In the genomic region with DNA sequence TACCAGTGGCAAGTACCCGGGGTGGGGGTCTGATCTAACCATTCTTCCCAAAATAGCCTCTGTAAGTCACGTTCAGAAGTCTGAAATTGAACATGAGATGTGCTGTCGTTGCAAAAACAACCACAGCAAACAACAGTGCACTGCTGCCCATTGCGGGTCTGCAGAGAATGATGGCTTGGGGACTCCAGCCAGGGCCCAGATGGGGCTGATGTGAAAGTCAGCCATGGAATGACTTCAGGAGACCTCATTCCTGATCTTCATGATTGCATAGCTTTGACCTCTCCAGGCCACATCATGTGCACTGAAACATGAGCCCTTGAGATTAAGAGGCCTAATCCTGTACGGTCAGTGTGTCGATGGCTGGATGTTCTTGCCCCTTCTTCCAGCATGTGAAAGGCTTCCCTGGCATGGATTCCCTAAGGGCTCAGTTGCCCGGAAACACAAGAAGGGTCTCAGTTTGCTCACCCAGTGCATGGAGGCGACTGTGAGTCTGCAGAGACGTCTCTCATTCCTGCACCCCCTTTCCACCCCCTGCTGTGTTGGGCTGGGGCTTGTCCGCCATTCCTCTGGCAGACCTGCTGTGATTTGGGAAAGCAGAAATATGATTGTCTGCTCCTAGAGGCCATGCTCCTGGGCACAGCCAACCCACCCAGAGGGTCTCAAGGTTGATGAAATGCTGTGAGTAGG, we compare ENCODE assay signal across 21 cellular contexts.
"Had no signal": no experiment of that assay in that cellular context is flagged by ENCODE, and none has a peak within 500 bp of the region (broad histone marks: within the 10 kb centered on the region; RNA-seq: fewer than 3 reads in every experiment).

No MANE protein-coding gene starts in this region.

- H3K4me1 ChIP-seq: breast epithelium, foreskin keratinocyte, parathyroid adenoma had no signal

- H3K4me3 ChIP-seq: breast epithelium, esophagus squamous epithelium, thoracic aorta, upper lobe of right lung had no signal

- ATAC-seq: activated naive CD8-positive, alpha-beta T cell treated with anti-CD3 and anti-CD28 coated beads, Interleukin-2, amount 50 U/mL, for 24 hours; foreskin keratinocyte; naive thymus-derived CD8-positive, alpha-beta T cell; SK-N-SH treated with all-trans-retinoic acid at 6 μM for 48 hours; stimulated activated memory B cell treated with anti-CD40 and anti-IgM and Interleukin-4, amounts not matched to agents 10 μg/mL and 1 μg/mL and 100 μg/mL, for 72 hours; T-cell; upper lobe of right lung had no signal

- H3K4me3 Mint-ChIP-seq: activated B cell treated with CpG ODN at 0.5 μM for 24 hours; activated CD4-positive, alpha-beta memory T cell treated with anti-CD3 and anti-CD28 coated beads for 36 hours; activated naive CD4-positive, alpha-beta T cell treated with anti-CD3 and anti-CD28 coated beads, Interleukin-2, amount 10 ng/mL, durations not matched to agents 7 days and 5 days; activated naive CD8-positive, alpha-beta T cell treated with anti-CD3 and anti-CD28 coated beads, Interleukin-2, amount 50 U/mL, for 24 hours; naive thymus-derived CD8-positive, alpha-beta T cell; stimulated activated memory B cell treated with anti-CD40 and anti-IgM and Interleukin-4, amounts not matched to agents 10 μg/mL and 1 μg/mL and 100 μg/mL, for 72 hours; T-cell had no signal

- DNase-seq: activated B cell treated with CpG ODN at 0.5 μM for 24 hours; activated CD4-positive, alpha-beta memory T cell treated with anti-CD3 and anti-CD28 coated beads for 36 hours; activated CD4-positive, alpha-beta T cell treated with anti-CD3 and anti-CD28 coated beads for 4 hours; activated naive CD4-positive, alpha-beta T cell treated with anti-CD3 and anti-CD28 coated beads, Interleukin-2, amount 10 ng/mL, durations not matched to agents 7 days and 5 days; activated naive CD8-positive, alpha-beta T cell treated with anti-CD3 and anti-CD28 coated beads, Interleukin-2, amount 50 U/mL, for 24 hours; cortex of kidney; effector CD8-positive, alpha-beta T cell; esophagus squamous epithelium; foreskin keratinocyte; mesendoderm; small intestine; stimulated activated CD4-positive, alpha-beta T cell treated with anti-CD3 and anti-CD28 coated beads, Interleukin-4, amount 100 ng/mL, for 4 hours; T-cell; upper lobe of right lung had no signal

- H3K27ac Mint-ChIP-seq: activated B cell treated with CpG ODN at 0.5 μM for 24 hours; activated CD4-positive, alpha-beta memory T cell treated with anti-CD3 and anti-CD28 coated beads for 36 hours; activated naive CD4-positive, alpha-beta T cell treated with anti-CD3 and anti-CD28 coated beads, Interleukin-2, amount 10 ng/mL, durations not matched to agents 7 days and 5 days; activated naive CD8-positive, alpha-beta T cell treated with anti-CD3 and anti-CD28 coated beads, Interleukin-2, amount 50 U/mL, for 24 hours; activated T-helper 2 cell treated with anti-CD3 and anti-CD28 coated beads, Interferon-gamma antibody, Interleukin-2, Interleukin-4, amounts not matched to agents 10 μg/mL and 5 μg/mL and 100 μg/mL, durations not matched to agents 14 hours and 24 hours and 36 hours; naive thymus-derived CD8-positive, alpha-beta T cell; stimulated activated memory B cell treated with anti-CD40 and anti-IgM and Interleukin-4, amounts not matched to agents 10 μg/mL and 1 μg/mL and 100 μg/mL, for 72 hours; T-cell had no signal

- H3K9me3 Mint-ChIP-seq: activated B cell treated with CpG ODN at 0.5 μM for 24 hours; activated CD4-positive, alpha-beta memory T cell treated with anti-CD3 and anti-CD28 coated beads for 36 hours; activated naive CD4-positive, alpha-beta T cell treated with anti-CD3 and anti-CD28 coated beads, Interleukin-2, amount 10 ng/mL, durations not matched to agents 7 days and 5 days; activated naive CD8-positive, alpha-beta T cell treated with anti-CD3 and anti-CD28 coated beads, Interleukin-2, amount 50 U/mL, for 24 hours; activated T-helper 2 cell treated with anti-CD3 and anti-CD28 coated beads, Interferon-gamma antibody, Interleukin-2, Interleukin-4, amounts not matched to agents 10 μg/mL and 5 μg/mL and 100 μg/mL, durations not matched to agents 14 hours and 24 hours and 36 hours; naive thymus-derived CD8-positive, alpha-beta T cell; stimulated activated memory B cell treated with anti-CD40 and anti-IgM and Interleukin-4, amounts not matched to agents 10 μg/mL and 1 μg/mL and 100 μg/mL, for 72 hours; T-cell had no signal

- H3K36me3 ChIP-seq: breast epithelium, esophagus squamous epithelium, thoracic aorta, upper lobe of right lung had no signal

- H3K4me1 Mint-ChIP-seq: activated B cell treated with CpG ODN at 0.5 μM for 24 hours; activated naive CD4-positive, alpha-beta T cell treated with anti-CD3 and anti-CD28 coated beads, Interleukin-2, amount 10 ng/mL, durations not matched to agents 7 days and 5 days; activated naive CD8-positive, alpha-beta T cell treated with anti-CD3 and anti-CD28 coated beads, Interleukin-2, amount 50 U/mL, for 24 hours; stimulated activated memory B cell treated with anti-CD40 and anti-IgM and Interleukin-4, amounts not matched to agents 10 μg/mL and 1 μg/mL and 100 μg/mL, for 72 hours; T-cell had no signal

- H3K27me3 Mint-ChIP-seq: activated B cell treated with CpG ODN at 0.5 μM for 24 hours; activated CD4-positive, alpha-beta memory T cell treated with anti-CD3 and anti-CD28 coated beads for 36 hours; activated naive CD4-positive, alpha-beta T cell treated with anti-CD3 and anti-CD28 coated beads, Interleukin-2, amount 10 ng/mL, durations not matched to agents 7 days and 5 days; activated naive CD8-positive, alpha-beta T cell treated with anti-CD3 and anti-CD28 coated beads, Interleukin-2, amount 50 U/mL, for 24 hours; naive thymus-derived CD8-positive, alpha-beta T cell; stimulated activated memory B cell treated with anti-CD40 and anti-IgM and Interleukin-4, amounts not matched to agents 10 μg/mL and 1 μg/mL and 100 μg/mL, for 72 hours; T-cell had no signal

- H3K9me3 ChIP-seq: breast epithelium, esophagus squamous epithelium, thoracic aorta, upper lobe of right lung had no signal

- H3K27ac ChIP-seq: breast epithelium, esophagus squamous epithelium, foreskin keratinocyte, parathyroid adenoma, thoracic aorta, upper lobe of right lung had no signal

- H3K27me3 ChIP-seq: breast epithelium, esophagus squamous epithelium, upper lobe of right lung had no signal

- H3K36me3 Mint-ChIP-seq: activated CD4-positive, alpha-beta memory T cell treated with anti-CD3 and anti-CD28 coated beads for 36 hours; activated naive CD4-positive, alpha-beta T cell treated with anti-CD3 and anti-CD28 coated beads, Interleukin-2, amount 10 ng/mL, durations not matched to agents 7 days and 5 days; stimulated activated memory B cell treated with anti-CD40 and anti-IgM and Interleukin-4, amounts not matched to agents 10 μg/mL and 1 μg/mL and 100 μg/mL, for 72 hours; T-cell had no signal
